In the genomic region with DNA sequence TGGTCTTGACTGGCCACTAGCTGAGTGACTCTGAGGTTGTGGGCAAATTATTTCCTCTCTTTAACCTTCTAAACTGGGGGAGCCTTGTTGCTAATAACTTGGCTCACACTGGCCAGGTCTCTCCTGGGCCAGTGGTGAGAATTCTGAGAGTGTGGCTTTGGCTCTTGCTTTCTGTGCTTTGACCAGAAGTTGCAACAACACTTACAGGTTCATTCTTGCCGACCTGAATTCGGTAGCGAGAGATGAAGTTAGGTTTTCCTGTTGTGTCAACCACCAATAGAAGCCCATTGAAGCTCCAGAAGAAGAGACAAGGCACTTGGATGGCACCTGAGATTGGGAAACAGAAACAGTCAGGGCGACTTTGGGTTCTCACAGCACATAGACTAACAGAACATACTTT, we compare ENCODE assay signal across 14 cellular contexts. TPM values are rescaled to one million over a fixed set of nuclear protein-coding genes. Genes with fewer than 3 reads are reported as not detected.
DNase-seq lines count a peak whose midpoint lies in the region; ATAC-seq and TF ChIP-seq lines count a peak whose summit lies in the region.
"Had no signal": no experiment of that assay in that cellular context is flagged by ENCODE, and none has a peak within 500 bp of the region (broad histone marks: within the 10 kb centered on the region; RNA-seq: fewer than 3 reads in every experiment).

No MANE protein-coding gene starts in this region.

- H3K27ac Mint-ChIP-seq in CD8-positive, alpha-beta T cell: peak overlapping the region; percentile 91
- H3K27ac Mint-ChIP-seq in IgD-negative memory B cell: peak overlapping the region in 2 of 3 donors; percentile 24 to 60
- H3K27ac Mint-ChIP-seq in natural killer cell treated with Interleukin-12 subunit alpha and Interleukin-12 subunit beta and Interleukin-15 and Interleukin-18, amount 100 ng/mL, for 72 hours: peak overlapping the region; percentile 59 to 65

- BruUV-seq in mammary epithelial cell (replicated peaks; lab: Mats Ljungman, UMichigan): no TSS peak

- POLR2A ChIA-PET in CD8-positive, alpha-beta T cell (lab: Charles Lee): interaction anchor here (0.7 to 2.0 kb wide), 2 partner anchors 14 to 27 kb away, joined by 3 to 6 read pairs; no protein-coding TSS in a partner anchor

- peak overlapping the region; percentile 30 for H2AFZ ChIP-seq in mammary epithelial cell (ENCODE audit: low read depth, low read length)

- TF ChIP-seq CTCF in CD8-positive, alpha-beta T cell (IDR thresholded peaks at IDR 0.05): no peak
- TF ChIP-seq CTCF in mammary epithelial cell (conservative IDR thresholded peaks at IDR 0.05 in 1 of 2, IDR thresholded peaks at IDR 0.05 in 1 of 2; ENCODE audit: extremely low read depth in 1 of 2, insufficient read depth in 1 of 2, low read depth in 1 of 2, low read length in 2 of 2): no peak

- no peaks in the 10 kb centered on the region for H3K27me3 Mint-ChIP-seq in CD8-positive, alpha-beta T cell (ENCODE audit: low read depth)
- no peaks in the 10 kb centered on the region for H3K27me3 Mint-ChIP-seq in IgD-negative memory B cell
- no peaks in the 10 kb centered on the region for H3K27me3 Mint-ChIP-seq in natural killer cell treated with Interleukin-12 subunit alpha and Interleukin-12 subunit beta and Interleukin-15 and Interleukin-18, amount 100 ng/mL, for 72 hours

- 15% methylated on average over 4 of the region's 4 CpGs for WGBS in mammary epithelial cell (ENCODE audit: low coverage, missing lambda C conversion rate)

- CTCF ChIA-PET in CD8-positive, alpha-beta T cell (lab: Charles Lee): no interaction called here
- CTCF ChIA-PET in mammary epithelial cell (lab: Charles Lee; ENCODE audit: low non-redundant PET): no interaction called here

- peak overlapping the region; percentile 83 for H3K4me2 ChIP-seq in mammary epithelial cell (ENCODE audit: insufficient read depth, low read depth, low read length)

- no peak overlapping the region for H3K4me3 ChIP-seq in CD8-positive, alpha-beta T cell (ENCODE audit: low read depth, low read length)
- no peak overlapping the region for H3K4me3 ChIP-seq in mammary epithelial cell (replicated peaks in 1 of 3; ENCODE audit: insufficient read depth in 1 of 3, low read depth in 2 of 3, low read length in 3 of 3)
- H3K4me3 ChIP-seq: BLaER1 treated with 17β-estradiol and CSF1 and Interleukin-3, amounts not matched to agents 10 nM and 100 nM; gastroesophageal sphincter; left ventricle myocardium inferior had no signal

- intact Hi-C loops in CD8-positive, alpha-beta T cell (cut with DNase I, micrococcal nuclease): no loop called here
- intact Hi-C loops in mammary epithelial cell (cut with micrococcal nuclease): loop anchor here (2.0 kb wide), 1 partner anchor 26 kb away; no protein-coding TSS in a partner anchor

- no peak for DNase-seq in CD8-positive, alpha-beta T cell
- DNase-seq in mammary epithelial cell (peak; percentile 86), NCI-H526 (lab: John Stamatoyannopoulos, UW) (no peak), NCI-H1694 (lab: John Stamatoyannopoulos, UW) (no peak), nucleus accumbens (lab: John Stamatoyannopoulos, UW) (no peak)
- no peak for DNase-seq in natural killer cell treated with Interleukin-12 subunit alpha and Interleukin-12 subunit beta and Interleukin-15 and Interleukin-18, amount 100 ng/mL, for 72 hours (ENCODE audit: low spot score)
- DNase-seq: caudate nucleus, DMS79, Karpas-422, left ventricle myocardium inferior, NCI-H2171 treated with DMSO at 0.1 percent for 48 hours had no signal

- H3K36me3 ChIP-seq in CD8-positive, alpha-beta T cell (ENCODE audit: insufficient read depth, low read length): no peaks in the 10 kb centered on the region
- peaks cover 2% of the 10 kb centered on the region for H3K36me3 ChIP-seq in mammary epithelial cell (ENCODE audit: insufficient read depth, low read length)

- no peaks in the 10 kb centered on the region for H3K79me2 ChIP-seq in mammary epithelial cell (ENCODE audit: insufficient read depth, low read length)

- no peaks in the 10 kb centered on the region for H4K20me1 ChIP-seq in mammary epithelial cell (ENCODE audit: insufficient read depth, low read length)

- no peaks in the 10 kb centered on the region for H3K9me3 Mint-ChIP-seq in CD8-positive, alpha-beta T cell
- H3K9me3 Mint-ChIP-seq in IgD-negative memory B cell: no peaks in the 10 kb centered on the region
- no peaks in the 10 kb centered on the region for H3K9me3 Mint-ChIP-seq in natural killer cell treated with Interleukin-12 subunit alpha and Interleukin-12 subunit beta and Interleukin-15 and Interleukin-18, amount 100 ng/mL, for 72 hours

- dilution Hi-C loops in mammary epithelial cell (cut with HindIII; ENCODE audit: low sequenced_read_pairs): no loop called here

- no peak for ATAC-seq in CD8-positive, alpha-beta T cell
- ATAC-seq in natural killer cell treated with Interleukin-12 subunit alpha and Interleukin-12 subunit beta and Interleukin-15 and Interleukin-18, amount 100 ng/mL, for 72 hours: peak in 1 of 2 donors; percentile 20
- ATAC-seq: gastroesophageal sphincter had no signal

- H3K4me3 Mint-ChIP-seq in CD8-positive, alpha-beta T cell: peak overlapping the region; percentile 61
- peak overlapping the region in 1 of 4 donors; percentile 44 for H3K4me3 Mint-ChIP-seq in IgD-negative memory B cell
- no peak overlapping the region for H3K4me3 Mint-ChIP-seq in natural killer cell treated with Interleukin-12 subunit alpha and Interleukin-12 subunit beta and Interleukin-15 and Interleukin-18, amount 100 ng/mL, for 72 hours

- H3K9me3 ChIP-seq in CD8-positive, alpha-beta T cell (ENCODE audit: low read length): no peaks in the 10 kb centered on the region
- H3K9me3 ChIP-seq in mammary epithelial cell (replicated peaks; ENCODE audit: insufficient read depth, low read length): no peaks in the 10 kb centered on the region
- H3K9me3 ChIP-seq: BLaER1 treated with 17β-estradiol and CSF1 and Interleukin-3, amounts not matched to agents 10 nM and 100 nM; gastroesophageal sphincter; left ventricle myocardium inferior had no signal

- peaks cover 30% of the 10 kb centered on the region for H3K4me1 ChIP-seq in CD8-positive, alpha-beta T cell (ENCODE audit: insufficient read depth, low read length)
- H3K4me1 ChIP-seq in mammary epithelial cell (ENCODE audit: insufficient read depth, low read length): peaks cover 53% of the 10 kb centered on the region

- peaks cover 36% of the 10 kb centered on the region for H3K4me1 Mint-ChIP-seq in CD8-positive, alpha-beta T cell (ENCODE audit: low read depth)
- peaks cover 14 to 20% (median 15%) of the 10 kb centered on the region in 3 donors for H3K4me1 Mint-ChIP-seq in IgD-negative memory B cell
- H3K4me1 Mint-ChIP-seq in natural killer cell treated with Interleukin-12 subunit alpha and Interleukin-12 subunit beta and Interleukin-15 and Interleukin-18, amount 100 ng/mL, for 72 hours (ENCODE audit: low read depth in 2 of 2): peaks cover 18 to 26% of the 10 kb centered on the region in 2 donors

- no peaks in the 10 kb centered on the region for H3K27me3 ChIP-seq in CD8-positive, alpha-beta T cell (ENCODE audit: insufficient read depth, low read length)
- no peaks in the 10 kb centered on the region for H3K27me3 ChIP-seq in mammary epithelial cell (ENCODE audit: insufficient read depth, low read length)
- H3K27me3 ChIP-seq: BLaER1 treated with 17β-estradiol and CSF1 and Interleukin-3, amounts not matched to agents 10 nM and 100 nM; gastroesophageal sphincter had no signal

- H3K27ac ChIP-seq in CD8-positive, alpha-beta T cell (ENCODE audit: low read depth, low read length): no peak overlapping the region
- H3K27ac ChIP-seq in mammary epithelial cell (ENCODE audit: insufficient read depth, low read depth, low read length): peak overlapping the region; percentile 82
- H3K27ac ChIP-seq: left ventricle myocardium inferior had no signal

- peak overlapping the region; percentile 51 for H3K9ac ChIP-seq in mammary epithelial cell (ENCODE audit: insufficient read depth, low read length)

- H3K36me3 Mint-ChIP-seq in CD8-positive, alpha-beta T cell: peaks cover 5% of the 10 kb centered on the region
- H3K36me3 Mint-ChIP-seq in IgD-negative memory B cell: peaks cover 11% of the 10 kb centered on the region
- H3K36me3 Mint-ChIP-seq in natural killer cell treated with Interleukin-12 subunit alpha and Interleukin-12 subunit beta and Interleukin-15 and Interleukin-18, amount 100 ng/mL, for 72 hours: no peaks in the 10 kb centered on the region

- in situ Hi-C loops in mammary epithelial cell (cut with MboI; ENCODE audit: low sequenced_read_pairs in 2 of 2): no loop called here

RNA-seq across cellular contexts. Expression of gene FAXDC2, which starts 19.8 kb away (rescaled TPM):
- total RNA-seq in CD8-positive, alpha-beta T cell: under 1 TPM; 0.28 to 0.38 TPM
- polyA plus RNA-seq in IgD-negative memory B cell: 0.90 TPM
- 1 to 10 TPM in 1 of 2 donors, under 1 TPM in 1; 0.64 to 2.5 TPM for total RNA-seq in mammary epithelial cell
- 1.4 TPM for polyA plus RNA-seq in mammary epithelial cell
- polyA minus RNA-seq in mammary epithelial cell: not detected
- not detected for total RNA-seq in natural killer cell treated with Interleukin-12 subunit alpha and Interleukin-12 subunit beta and Interleukin-15 and Interleukin-18, amount 100 ng/mL, for 72 hours

RNA-seq across cellular contexts. Expression of gene CNOT8, which starts 27.8 kb away (rescaled TPM):
- 100 to 1,000 TPM; 139 to 145 TPM for total RNA-seq in CD8-positive, alpha-beta T cell
- polyA plus RNA-seq in IgD-negative memory B cell: 143 TPM
- 10 to 100 TPM; 32.3 to 39.0 TPM for total RNA-seq in mammary epithelial cell
- polyA plus RNA-seq in mammary epithelial cell: 35.6 TPM
- polyA minus RNA-seq in mammary epithelial cell: 28.7 TPM
- 10 to 100 TPM; 65.3 to 67.1 TPM for total RNA-seq in natural killer cell treated with Interleukin-12 subunit alpha and Interleukin-12 subunit beta and Interleukin-15 and Interleukin-18, amount 100 ng/mL, for 72 hours
